Comparison of ENCODE assay signal across 1 cellular context in the genomic region with DNA sequence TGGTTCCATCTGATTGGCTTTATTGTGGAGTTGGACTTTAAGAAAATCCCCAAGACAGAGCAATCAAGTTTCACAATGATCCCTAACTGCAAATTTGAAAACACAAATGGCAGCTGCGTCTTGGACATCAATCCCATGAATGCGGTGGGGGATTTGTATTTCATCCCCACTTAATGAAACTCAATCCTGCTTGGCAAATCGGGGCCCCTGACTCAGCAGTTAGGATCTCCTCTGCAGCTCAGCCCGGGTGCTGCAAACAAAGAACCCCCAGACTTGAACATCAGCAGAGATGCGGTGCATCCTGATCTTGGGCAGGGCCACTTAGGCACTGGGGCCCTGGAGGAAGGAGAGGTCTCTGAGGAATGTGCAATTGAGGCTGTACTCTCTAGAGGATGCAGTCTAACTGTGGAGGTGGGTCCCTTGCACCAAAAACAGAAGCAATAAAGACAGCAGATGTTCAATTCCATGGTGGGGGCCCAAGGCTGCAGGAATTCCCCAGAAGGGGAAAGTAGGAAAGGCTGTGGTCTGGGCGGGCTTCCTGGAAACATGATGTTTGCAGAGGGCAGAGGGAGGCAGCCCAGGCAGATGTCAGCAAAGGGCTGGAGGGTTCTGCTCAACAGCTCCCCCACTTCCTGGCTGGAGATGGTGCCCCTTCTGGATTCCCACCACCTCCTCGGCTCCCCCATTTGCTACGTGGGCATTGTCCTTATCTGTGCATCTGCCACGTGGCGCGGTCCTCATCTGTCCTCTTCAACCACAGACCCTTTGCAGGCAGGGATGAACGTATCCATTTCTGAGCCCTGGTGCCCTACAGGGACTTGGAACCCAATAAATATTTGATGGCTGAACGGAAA.
TF ChIP-seq lines count a peak whose summit lies in the region.

No MANE protein-coding gene starts in this region.

TF ChIP-seq in GM23338, 12 proteins besides CTCF, POLR2A, EP300 and RAD21 (continued from another document):
- TF ChIP-seq, protein P1, sequence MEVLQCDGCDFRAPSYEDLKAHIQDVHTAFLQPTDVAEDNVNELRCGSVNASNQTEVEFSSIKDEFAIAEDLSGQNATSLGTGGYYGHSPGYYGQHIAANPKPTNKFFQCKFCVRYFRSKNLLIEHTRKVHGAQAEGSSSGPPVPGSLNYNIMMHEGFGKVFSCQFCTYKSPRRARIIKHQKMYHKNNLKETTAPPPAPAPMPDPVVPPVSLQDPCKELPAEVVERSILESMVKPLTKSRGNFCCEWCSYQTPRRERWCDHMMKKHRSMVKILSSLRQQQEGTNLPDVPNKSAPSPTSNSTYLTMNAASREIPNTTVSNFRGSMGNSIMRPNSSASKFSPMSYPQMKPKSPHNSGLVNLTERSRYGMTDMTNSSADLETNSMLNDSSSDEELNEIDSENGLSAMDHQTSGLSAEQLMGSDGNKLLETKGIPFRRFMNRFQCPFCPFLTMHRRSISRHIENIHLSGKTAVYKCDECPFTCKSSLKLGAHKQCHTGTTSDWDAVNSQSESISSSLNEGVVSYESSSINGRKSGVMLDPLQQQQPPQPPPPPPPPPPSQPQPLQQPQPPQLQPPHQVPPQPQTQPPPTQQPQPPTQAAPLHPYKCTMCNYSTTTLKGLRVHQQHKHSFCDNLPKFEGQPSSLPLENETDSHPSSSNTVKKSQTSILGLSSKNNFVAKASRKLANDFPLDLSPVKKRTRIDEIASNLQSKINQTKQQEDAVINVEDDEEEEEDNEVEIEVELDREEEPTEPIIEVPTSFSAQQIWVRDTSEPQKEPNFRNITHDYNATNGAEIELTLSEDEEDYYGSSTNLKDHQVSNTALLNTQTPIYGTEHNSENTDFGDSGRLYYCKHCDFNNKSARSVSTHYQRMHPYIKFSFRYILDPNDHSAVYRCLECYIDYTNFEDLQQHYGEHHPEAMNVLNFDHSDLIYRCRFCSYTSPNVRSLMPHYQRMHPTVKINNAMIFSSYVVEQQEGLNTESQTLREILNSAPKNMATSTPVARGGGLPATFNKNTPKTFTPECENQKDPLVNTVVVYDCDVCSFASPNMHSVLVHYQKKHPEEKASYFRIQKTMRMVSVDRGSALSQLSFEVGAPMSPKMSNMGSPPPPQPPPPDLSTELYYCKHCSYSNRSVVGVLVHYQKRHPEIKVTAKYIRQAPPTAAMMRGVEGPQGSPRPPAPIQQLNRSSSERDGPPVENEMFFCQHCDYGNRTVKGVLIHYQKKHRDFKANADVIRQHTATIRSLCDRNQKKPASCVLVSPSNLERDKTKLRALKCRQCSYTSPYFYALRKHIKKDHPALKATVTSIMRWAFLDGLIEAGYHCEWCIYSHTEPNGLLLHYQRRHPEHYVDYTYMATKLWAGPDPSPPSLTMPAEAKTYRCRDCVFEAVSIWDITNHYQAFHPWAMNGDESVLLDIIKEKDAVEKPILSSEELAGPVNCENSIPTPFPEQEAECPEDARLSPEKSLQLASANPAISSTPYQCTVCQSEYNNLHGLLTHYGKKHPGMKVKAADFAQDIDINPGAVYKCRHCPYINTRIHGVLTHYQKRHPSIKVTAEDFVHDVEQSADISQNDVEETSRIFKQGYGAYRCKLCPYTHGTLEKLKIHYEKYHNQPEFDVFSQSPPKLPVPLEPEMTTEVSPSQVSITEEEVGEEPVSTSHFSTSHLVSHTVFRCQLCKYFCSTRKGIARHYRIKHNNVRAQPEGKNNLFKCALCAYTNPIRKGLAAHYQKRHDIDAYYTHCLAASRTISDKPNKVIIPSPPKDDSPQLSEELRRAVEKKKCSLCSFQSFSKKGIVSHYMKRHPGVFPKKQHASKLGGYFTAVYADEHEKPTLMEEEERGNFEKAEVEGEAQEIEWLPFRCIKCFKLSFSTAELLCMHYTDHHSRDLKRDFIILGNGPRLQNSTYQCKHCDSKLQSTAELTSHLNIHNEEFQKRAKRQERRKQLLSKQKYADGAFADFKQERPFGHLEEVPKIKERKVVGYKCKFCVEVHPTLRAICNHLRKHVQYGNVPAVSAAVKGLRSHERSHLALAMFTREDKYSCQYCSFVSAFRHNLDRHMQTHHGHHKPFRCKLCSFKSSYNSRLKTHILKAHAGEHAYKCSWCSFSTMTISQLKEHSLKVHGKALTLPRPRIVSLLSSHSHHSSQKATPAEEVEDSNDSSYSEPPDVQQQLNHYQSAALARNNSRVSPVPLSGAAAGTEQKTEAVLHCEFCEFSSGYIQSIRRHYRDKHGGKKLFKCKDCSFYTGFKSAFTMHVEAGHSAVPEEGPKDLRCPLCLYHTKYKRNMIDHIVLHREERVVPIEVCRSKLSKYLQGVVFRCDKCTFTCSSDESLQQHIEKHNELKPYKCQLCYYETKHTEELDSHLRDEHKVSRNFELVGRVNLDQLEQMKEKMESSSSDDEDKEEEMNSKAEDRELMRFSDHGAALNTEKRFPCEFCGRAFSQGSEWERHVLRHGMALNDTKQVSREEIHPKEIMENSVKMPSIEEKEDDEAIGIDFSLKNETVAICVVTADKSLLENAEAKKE (CRISPR knock-in tag; IDR thresholded peaks at IDR 0.05): no peak
- TF ChIP-seq, protein P2, sequence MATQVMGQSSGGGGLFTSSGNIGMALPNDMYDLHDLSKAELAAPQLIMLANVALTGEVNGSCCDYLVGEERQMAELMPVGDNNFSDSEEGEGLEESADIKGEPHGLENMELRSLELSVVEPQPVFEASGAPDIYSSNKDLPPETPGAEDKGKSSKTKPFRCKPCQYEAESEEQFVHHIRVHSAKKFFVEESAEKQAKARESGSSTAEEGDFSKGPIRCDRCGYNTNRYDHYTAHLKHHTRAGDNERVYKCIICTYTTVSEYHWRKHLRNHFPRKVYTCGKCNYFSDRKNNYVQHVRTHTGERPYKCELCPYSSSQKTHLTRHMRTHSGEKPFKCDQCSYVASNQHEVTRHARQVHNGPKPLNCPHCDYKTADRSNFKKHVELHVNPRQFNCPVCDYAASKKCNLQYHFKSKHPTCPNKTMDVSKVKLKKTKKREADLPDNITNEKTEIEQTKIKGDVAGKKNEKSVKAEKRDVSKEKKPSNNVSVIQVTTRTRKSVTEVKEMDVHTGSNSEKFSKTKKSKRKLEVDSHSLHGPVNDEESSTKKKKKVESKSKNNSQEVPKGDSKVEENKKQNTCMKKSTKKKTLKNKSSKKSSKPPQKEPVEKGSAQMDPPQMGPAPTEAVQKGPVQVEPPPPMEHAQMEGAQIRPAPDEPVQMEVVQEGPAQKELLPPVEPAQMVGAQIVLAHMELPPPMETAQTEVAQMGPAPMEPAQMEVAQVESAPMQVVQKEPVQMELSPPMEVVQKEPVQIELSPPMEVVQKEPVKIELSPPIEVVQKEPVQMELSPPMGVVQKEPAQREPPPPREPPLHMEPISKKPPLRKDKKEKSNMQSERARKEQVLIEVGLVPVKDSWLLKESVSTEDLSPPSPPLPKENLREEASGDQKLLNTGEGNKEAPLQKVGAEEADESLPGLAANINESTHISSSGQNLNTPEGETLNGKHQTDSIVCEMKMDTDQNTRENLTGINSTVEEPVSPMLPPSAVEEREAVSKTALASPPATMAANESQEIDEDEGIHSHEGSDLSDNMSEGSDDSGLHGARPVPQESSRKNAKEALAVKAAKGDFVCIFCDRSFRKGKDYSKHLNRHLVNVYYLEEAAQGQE (IDR thresholded peaks at IDR 0.05; ENCODE audit: unreplicated experiment): no peak
- no peak for TF ChIP-seq EZH2phosphoT487 (IDR thresholded peaks at IDR 0.05; ENCODE audit: unreplicated experiment)
- no peak for TF ChIP-seq CREB1 (CRISPR knock-in tag; IDR thresholded peaks at IDR 0.05; ENCODE audit: low read depth)
